Comparison of ENCODE assay signal across 22 cellular contexts in genomic region chr13:107808388-107808787, GRCh38.
"Had no signal": no experiment of that assay in that cellular context is flagged by ENCODE, and none has a peak within 500 bp of the region (broad histone marks: within the 10 kb centered on the region; RNA-seq: fewer than 3 reads in every experiment).

No MANE protein-coding gene starts in this region.

- ATAC-seq: esophagus mucosa; naive thymus-derived CD4-positive, alpha-beta T cell; psoas muscle; right lobe of liver; stimulated activated naive B cell treated with anti-CD40 and anti-IgM and Interleukin-4, amounts not matched to agents 10 μg/mL and 1 μg/mL and 100 μg/mL, for 72 hours; stimulated activated naive CD8-positive, alpha-beta T cell treated with anti-CD3 and anti-CD28 coated beads, Interleukin-15, amount 100 ng/mL, for 72 hours; upper lobe of right lung had no signal

- H3K27ac ChIP-seq: psoas muscle, right lobe of liver, testis, tibial nerve, upper lobe of right lung, vagina had no signal

- DNase-seq: effector memory CD4-positive, alpha-beta T cell; foreskin melanocyte; head of caudate nucleus; hippocampal formation; kidney glomerular epithelial cell; naive thymus-derived CD4-positive, alpha-beta T cell; nephron progenitor cell; psoas muscle; retina; right lobe of liver; stimulated activated CD4-positive, alpha-beta T cell treated with anti-CD3 and anti-CD28 coated beads, Interleukin-15, amount 100 ng/mL, for 24 hours; stimulated activated CD4-positive, alpha-beta T cell treated with anti-CD3 and anti-CD28 coated beads, Interleukin-1b, Interleukin-23, amount 100 ng/mL, for 48 hours; stimulated activated CD4-positive, alpha-beta T cell treated with anti-CD3 and anti-CD28 coated beads, Interleukin-4, amount 100 ng/mL, for 24 hours; stimulated activated naive B cell treated with anti-CD40 and anti-IgM and Interleukin-4, amounts not matched to agents 10 μg/mL and 1 μg/mL and 100 μg/mL, for 72 hours; stimulated activated naive CD8-positive, alpha-beta T cell treated with anti-CD3 and anti-CD28 coated beads, Interleukin-15, amount 100 ng/mL, for 72 hours; testis; upper lobe of right lung had no signal

- H3K4me1 ChIP-seq: psoas muscle, right lobe of liver, testis, tibial nerve, upper lobe of right lung, vagina had no signal

- H3K36me3 ChIP-seq: right lobe of liver, tibial nerve, upper lobe of right lung, vagina had no signal

- H3K27me3 ChIP-seq: right lobe of liver, testis, tibial nerve, upper lobe of right lung, vagina had no signal

- H3K9me3 ChIP-seq: psoas muscle, right lobe of liver, testis, tibial nerve, upper lobe of right lung, vagina had no signal

- FAIRE-seq: endometrium, islet of Langerhans had no signal

- H3K4me3 ChIP-seq: psoas muscle, right lobe of liver, testis, tibial nerve, upper lobe of right lung, vagina had no signal
